In the genomic region with DNA sequence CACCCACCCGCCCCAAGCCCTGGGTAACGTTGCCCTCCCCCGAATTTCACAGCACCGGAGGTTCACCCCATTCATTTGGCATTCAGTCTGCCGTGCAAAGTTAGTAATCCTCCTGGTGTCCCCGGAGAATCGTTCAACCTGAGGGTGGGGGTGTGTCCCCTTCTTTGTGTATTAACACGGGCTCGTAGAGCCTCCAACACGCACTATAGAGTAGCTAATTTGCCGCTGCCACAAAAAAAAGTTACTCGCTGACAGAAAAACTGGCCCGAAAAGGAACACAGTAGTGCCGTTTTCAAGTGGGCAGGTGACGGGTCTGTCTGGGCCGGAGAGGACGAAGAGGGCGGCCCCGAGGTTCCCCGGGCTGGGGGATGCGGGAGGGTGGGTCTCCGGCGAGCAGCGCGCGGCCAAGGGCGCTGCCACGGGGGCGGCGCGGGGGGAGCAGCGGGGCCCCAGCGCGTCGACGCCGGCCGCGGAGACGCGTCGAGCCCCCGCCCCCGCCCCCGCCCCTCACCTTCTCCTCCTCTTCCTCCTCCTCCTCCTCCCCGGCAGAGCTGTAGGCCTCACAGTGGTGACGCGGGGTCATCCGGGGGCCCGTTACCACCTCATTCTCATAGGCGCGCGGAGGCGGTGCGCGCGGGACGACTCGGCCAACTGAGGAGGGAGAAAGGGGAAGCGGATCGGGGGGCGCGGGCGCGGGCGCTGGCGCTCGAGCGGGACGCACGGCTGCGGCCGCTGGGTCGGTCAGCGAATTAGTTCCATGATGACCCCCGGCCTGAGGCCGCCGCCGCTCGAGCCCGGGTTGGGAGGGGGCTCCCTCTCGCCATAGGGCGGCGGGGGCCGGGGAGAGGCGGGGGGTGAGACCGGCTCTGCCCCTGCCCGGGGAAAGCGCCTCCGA, we compare ENCODE assay signal across 1 cellular context.
TF ChIP-seq lines count a peak whose summit lies in the region.

No MANE protein-coding gene starts in this region.

TF ChIP-seq in SK-N-SH treated with all-trans-retinoic acid at 6 μM for 48 hours, 23 proteins besides CTCF, POLR2A, EP300 and RAD21 (continued from another document):
- no peak for TF ChIP-seq CREB5 (CRISPR knock-in tag; IDR thresholded peaks at IDR 0.05; ENCODE audit: low read depth)
- TF ChIP-seq SNAI2 (CRISPR knock-in tag; IDR thresholded peaks at IDR 0.05), result no peak
- TF ChIP-seq BACH2 (CRISPR knock-in tag; IDR thresholded peaks at IDR 0.05; ENCODE audit: borderline replicate concordance), result no peak
- TF ChIP-seq ZFP3 (CRISPR knock-in tag; IDR thresholded peaks at IDR 0.05), result no peak
- TF ChIP-seq PPARA (CRISPR knock-in tag; IDR thresholded peaks at IDR 0.05; ENCODE audit: borderline replicate concordance), result no peak
- TF ChIP-seq GLIS3 (CRISPR knock-in tag; IDR thresholded peaks at IDR 0.05), result no peak
